ENCODE assay signal across 23 cellular contexts in genomic region chr1:85865183-85865582, GRCh38.
DNase-seq lines count a peak whose midpoint lies in the region; ATAC-seq and TF ChIP-seq lines count a peak whose summit lies in the region.
"Had no signal": no experiment of that assay in that cellular context is flagged by ENCODE, and none has a peak within 500 bp of the region (broad histone marks: within the 10 kb centered on the region; RNA-seq: fewer than 3 reads in every experiment).

No MANE protein-coding gene starts in this region.

- H3K9me3 Mint-ChIP-seq in effector memory CD8-positive, alpha-beta T cell, result peaks cover 0 to 5% of the 10 kb centered on the region in 2 donors
- H3K9me3 Mint-ChIP-seq: activated naive CD4-positive, alpha-beta T cell treated with anti-CD3 and anti-CD28 coated beads, Interleukin-2, amount 10 ng/mL, durations not matched to agents 7 days and 5 days had no signal

- TF ChIP-seq CTCF in cardiac fibroblast (IDR thresholded peaks at IDR 0.05; ENCODE audit: low read depth, low read length), result no peak
- no peak for TF ChIP-seq CTCF in tibial artery (IDR thresholded peaks at IDR 0.05)

- DNase-seq in GM04503 (ENCODE audit: low read depth) (peak; percentile 45), cardiac fibroblast (ENCODE audit: low read depth in 2 of 2) (peak; percentile 18 to 32), iris pigment epithelial cell (ENCODE audit: low read depth) (peak; percentile 29), tibial artery (no peak), T-helper 9 cell (no peak), NCI-H1105 (lab: John Stamatoyannopoulos, UW) (no peak)
- DNase-seq in effector memory CD8-positive, alpha-beta T cell, result no peak
- DNase-seq: activated CD4-positive, alpha-beta T cell treated with anti-CD3 and anti-CD28 coated beads for 1 hour; activated naive CD4-positive, alpha-beta T cell treated with anti-CD3 and anti-CD28 coated beads, Interleukin-2, amount 10 ng/mL, durations not matched to agents 7 days and 5 days; activated T-cell treated with anti-CD3 and anti-CD28 coated beads, Interleukin-2, amount 50 U/mL, for 72 hours; aorta; effector CD4-positive, alpha-beta T cell; esophagus squamous epithelium; lower lobe of right lung; NCI-H187; NCI-H226; Right ventricle myocardium superior; sigmoid colon; stimulated activated CD4-positive, alpha-beta T cell treated with anti-CD3 and anti-CD28 coated beads, Interleukin-1b, Interleukin-23, amount 100 ng/mL, for 48 hours; stimulated activated naive B cell treated with anti-CD40 and anti-IgM and Interleukin-4, amounts not matched to agents 10 μg/mL and 1 μg/mL and 100 μg/mL, for 72 hours; SW 1271 had no signal

- H3K27ac ChIP-seq in tibial artery, result peak overlapping the region; percentile 8 to 26
- H3K27ac ChIP-seq: esophagus squamous epithelium, lower lobe of right lung, sigmoid colon had no signal

- no peaks in the 10 kb centered on the region for H3K9me3 ChIP-seq in tibial artery
- H3K9me3 ChIP-seq: esophagus squamous epithelium, lower lobe of right lung had no signal

- no peak overlapping the region for H3K4me3 ChIP-seq in cardiac fibroblast (replicated peaks in 1 of 2; ENCODE audit: low read depth in 2 of 2, low read length in 2 of 2)
- H3K4me3 ChIP-seq in tibial artery, result no peak overlapping the region
- H3K4me3 ChIP-seq: esophagus squamous epithelium, lower lobe of right lung, sigmoid colon had no signal

- no peak overlapping the region for H3K27ac Mint-ChIP-seq in effector memory CD8-positive, alpha-beta T cell
- H3K27ac Mint-ChIP-seq: activated naive CD4-positive, alpha-beta T cell treated with anti-CD3 and anti-CD28 coated beads, Interleukin-2, amount 10 ng/mL, durations not matched to agents 7 days and 5 days; activated T-cell treated with anti-CD3 and anti-CD28 coated beads, Interleukin-2, amount 50 U/mL, for 72 hours; B cell; stimulated activated naive B cell treated with anti-CD40 and anti-IgM and Interleukin-4, amounts not matched to agents 10 μg/mL and 1 μg/mL and 100 μg/mL, for 72 hours had no signal

- no peaks in the 10 kb centered on the region for H3K27me3 Mint-ChIP-seq in effector memory CD8-positive, alpha-beta T cell
- H3K27me3 Mint-ChIP-seq: activated naive CD4-positive, alpha-beta T cell treated with anti-CD3 and anti-CD28 coated beads, Interleukin-2, amount 10 ng/mL, durations not matched to agents 7 days and 5 days; B cell; central memory CD8-positive, alpha-beta T cell had no signal

- no peak overlapping the region for H3K4me3 Mint-ChIP-seq in effector memory CD8-positive, alpha-beta T cell
- H3K4me3 Mint-ChIP-seq: activated naive CD4-positive, alpha-beta T cell treated with anti-CD3 and anti-CD28 coated beads, Interleukin-2, amount 10 ng/mL, durations not matched to agents 7 days and 5 days; activated T-cell treated with anti-CD3 and anti-CD28 coated beads, Interleukin-2, amount 50 U/mL, for 72 hours; B cell; central memory CD8-positive, alpha-beta T cell; stimulated activated naive B cell treated with anti-CD40 and anti-IgM and Interleukin-4, amounts not matched to agents 10 μg/mL and 1 μg/mL and 100 μg/mL, for 72 hours had no signal

- no peaks in the 10 kb centered on the region for H3K4me1 Mint-ChIP-seq in effector memory CD8-positive, alpha-beta T cell (ENCODE audit: low read depth in 2 of 2)
- H3K4me1 Mint-ChIP-seq: activated naive CD4-positive, alpha-beta T cell treated with anti-CD3 and anti-CD28 coated beads, Interleukin-2, amount 10 ng/mL, durations not matched to agents 7 days and 5 days; B cell; central memory CD8-positive, alpha-beta T cell; stimulated activated naive B cell treated with anti-CD40 and anti-IgM and Interleukin-4, amounts not matched to agents 10 μg/mL and 1 μg/mL and 100 μg/mL, for 72 hours had no signal

- H3K4me1 ChIP-seq in tibial artery, result peaks cover 0 to 3% (median 0%) of the 10 kb centered on the region in 4 donors
- H3K4me1 ChIP-seq: esophagus squamous epithelium, lower lobe of right lung had no signal

- no peaks in the 10 kb centered on the region for H3K27me3 ChIP-seq in tibial artery
- H3K27me3 ChIP-seq: esophagus squamous epithelium, sigmoid colon had no signal

- intact Hi-C loops in tibial artery (cut with DNase I; ENCODE audit: low total_unique reads), result no loop called here

- ATAC-seq in effector memory CD8-positive, alpha-beta T cell (replicated peaks), result no peak
- ATAC-seq: activated T-cell treated with anti-CD3 and anti-CD28 coated beads, Interleukin-2, amount 50 U/mL, for 72 hours; lower lobe of right lung; stimulated activated naive B cell treated with anti-CD40 and anti-IgM and Interleukin-4, amounts not matched to agents 10 μg/mL and 1 μg/mL and 100 μg/mL, for 72 hours had no signal

- H3K36me3 ChIP-seq in tibial artery, result no peaks in the 10 kb centered on the region
- H3K36me3 ChIP-seq: esophagus squamous epithelium, lower lobe of right lung, sigmoid colon had no signal

- H3K36me3 Mint-ChIP-seq in effector memory CD8-positive, alpha-beta T cell (ENCODE audit: insufficient read depth), result no peaks in the 10 kb centered on the region
- H3K36me3 Mint-ChIP-seq: activated naive CD4-positive, alpha-beta T cell treated with anti-CD3 and anti-CD28 coated beads, Interleukin-2, amount 10 ng/mL, durations not matched to agents 7 days and 5 days; stimulated activated naive B cell treated with anti-CD40 and anti-IgM and Interleukin-4, amounts not matched to agents 10 μg/mL and 1 μg/mL and 100 μg/mL, for 72 hours had no signal

Comparison
In these comparisons a context has a peak if more than half of its experiments do, and no peak if none do; other contexts are left out.
1. DNase-seq: peak in GM04503 (single experiment), cardiac fibroblast (2 of 2) and iris pigment epithelial cell (single experiment); none in tibial artery (0 of 2), effector memory CD8-positive, alpha-beta T cell (0 of 3), T-helper 9 cell (single experiment) and NCI-H1105 (single experiment).